In genomic region chr15:92803852-92804609, GRCh38 we compare ENCODE assay signal across 8 cellular contexts.
A peak's percentile ranks its signal among the peaks of the same experiment; 100 is the strongest.
DNase-seq lines count a peak whose midpoint lies in the region; ATAC-seq lines count a peak whose summit lies in the region.

No MANE protein-coding gene starts in this region.

- DNase-seq in SJCRH30: peak; percentile 81 to 83
- peak; percentile 99 for DNase-seq in adipocyte (ENCODE audit: low read depth)
- DNase-seq in right cardiac atrium: peak; percentile 63 to 80 (median 79)
- no peak for DNase-seq in NCI-H187 treated with DMSO at 0.1 percent for 48 hours (lab: John Stamatoyannopoulos, UW)

- H3K27me3 ChIP-seq in SJCRH30 (no peaks in the 10 kb centered on the region), adipocyte (replicated peaks; ENCODE audit: control insufficient read depth, insufficient read depth, low read length) (no peaks in the 10 kb centered on the region), right cardiac atrium (ENCODE audit: control insufficient read depth, insufficient read depth) (no peaks in the 10 kb centered on the region), skeletal muscle tissue (ENCODE audit: control insufficient read depth in 3 of 3, insufficient read depth in 3 of 3, low read length in 3 of 3) (no peaks in the 10 kb centered on the region)

- H3K36me3 ChIP-seq in SJCRH30 (no peaks in the 10 kb centered on the region), adipocyte (ENCODE audit: control insufficient read depth, insufficient read depth, low read length, severe bottlenecking) (no peaks in the 10 kb centered on the region), skeletal muscle tissue (ENCODE audit: control insufficient read depth in 3 of 3, insufficient read depth in 3 of 3, low read length in 3 of 3) (no peaks in the 10 kb centered on the region)

- H3K9ac ChIP-seq in adipocyte (ENCODE audit: low read length): peak overlapping the region; percentile 83
- peak overlapping the region; percentile 23 to 27 (median 25) for H3K9ac ChIP-seq in skeletal muscle tissue (ENCODE audit: low read depth in 1 of 3, low read length in 3 of 3)

- H3K4me3 ChIP-seq in SJCRH30: no peak overlapping the region
- H3K4me3 ChIP-seq in adipocyte (ENCODE audit: low read length): peak overlapping the region; percentile 30
- no peak overlapping the region for H3K4me3 ChIP-seq in right cardiac atrium (ENCODE audit: low read length)
- peak overlapping the region in 2 of 3 donors; percentile 19 to 29 for H3K4me3 ChIP-seq in skeletal muscle tissue (ENCODE audit: low read length in 3 of 3)

- intact Hi-C loops in right cardiac atrium (cut with DNase I): loop anchor here in 3 of 4 donors (10.0 kb wide), 3 partner anchors 121 to 221 kb away; no protein-coding TSS in a partner anchor

- ATAC-seq in GM18909 (IDR thresholded peaks at IDR 0.05; ENCODE audit: poor library complexity, unreplicated experiment): peak; percentile 42
- ATAC-seq in HG03432 (IDR thresholded peaks at IDR 0.05; ENCODE audit: unreplicated experiment): peak; percentile 65
- ATAC-seq in right cardiac atrium: peak; percentile 76 to 81
- ATAC-seq in GM19324 (IDR thresholded peaks at IDR 0.05; ENCODE audit: low FRiP score, unreplicated experiment): no peak

- H3K9me3 ChIP-seq in SJCRH30 (replicated peaks) (no peaks in the 10 kb centered on the region), adipocyte (ENCODE audit: control insufficient read depth, low read length) (no peaks in the 10 kb centered on the region), right cardiac atrium (ENCODE audit: control insufficient read depth, low read length) (no peaks in the 10 kb centered on the region), skeletal muscle tissue (ENCODE audit: control insufficient read depth in 3 of 3, low read length in 3 of 3) (peaks cover 0 to 2% (median 0%) of the 10 kb centered on the region in 3 donors)

- WGBS in right cardiac atrium: 52% methylated on average over 5 of the region's 5 CpGs

- H3K4me1 ChIP-seq in SJCRH30: peaks cover 20% of the 10 kb centered on the region
- peaks cover 46% of the 10 kb centered on the region for H3K4me1 ChIP-seq in adipocyte (ENCODE audit: control insufficient read depth, insufficient read depth, low read length)
- H3K4me1 ChIP-seq in right cardiac atrium (ENCODE audit: control insufficient read depth, insufficient read depth, low read length): peaks cover 5% of the 10 kb centered on the region
- peaks cover 14 to 32% (median 17%) of the 10 kb centered on the region in 3 donors for H3K4me1 ChIP-seq in skeletal muscle tissue (ENCODE audit: control insufficient read depth in 3 of 3, insufficient read depth in 3 of 3, low read length in 3 of 3)

- H3K27ac ChIP-seq in SJCRH30: peak overlapping the region; percentile 32
- H3K27ac ChIP-seq in right cardiac atrium (ENCODE audit: low read length): peak overlapping the region; percentile 92
- peak overlapping the region; percentile 96 for H3K27ac ChIP-seq in skeletal muscle tissue (ENCODE audit: low read depth, low read length)

Comparison
In these comparisons a context has a peak if more than half of its experiments do, and no peak if none do; other contexts are left out.
1. H3K27ac ChIP-seq: peak in every context shown above with its lines; median percentile 96 in skeletal muscle tissue; 92 in right cardiac atrium; 32 in SJCRH30.
2. H3K4me3 ChIP-seq: peak in adipocyte (single experiment) and skeletal muscle tissue (2 of 3); none in SJCRH30 (single experiment) and right cardiac atrium (single experiment).